19 cellular contexts compared by ENCODE assay signal in genomic region chr11:16096336-16096735, GRCh38.
DNase-seq lines count a peak whose midpoint lies in the region; ATAC-seq and TF ChIP-seq lines count a peak whose summit lies in the region.
"Had no signal": no experiment of that assay in that cellular context is flagged by ENCODE, and none has a peak within 500 bp of the region (broad histone marks: within the 10 kb centered on the region; RNA-seq: fewer than 3 reads in every experiment).

No MANE protein-coding gene starts in this region.

- TF ChIP-seq RAD21 in Ishikawa (IDR thresholded peaks at IDR 0.05; ENCODE audit: low read depth) = no peak

- TF ChIP-seq CTCF in choroid plexus epithelial cell (conservative IDR thresholded peaks at IDR 0.05; ENCODE audit: low read depth, low read length) = no peak

- H3K4me3 ChIP-seq in choroid plexus epithelial cell (ENCODE audit: low read depth, low read length) = no peak overlapping the region
- H3K4me3 ChIP-seq: left lung, MG63, thyroid gland had no signal

- no peak for ATAC-seq in GM18517 (IDR thresholded peaks at IDR 0.05; ENCODE audit: unreplicated experiment)
- ATAC-seq: left lung; Right ventricle myocardium inferior; stimulated activated memory B cell treated with anti-CD40 and anti-IgM and Interleukin-4, amounts not matched to agents 10 μg/mL and 1 μg/mL and 100 μg/mL, for 72 hours had no signal

- no peak for TF ChIP-seq EP300 in Ishikawa (IDR thresholded peaks at IDR 0.05; ENCODE audit: borderline replicate concordance)

- DNase-seq in EL = peak; percentile 49
- DNase-seq in choroid plexus epithelial cell (ENCODE audit: low read depth) = peak; percentile 9
- peak; percentile 5 for DNase-seq in non-pigmented ciliary epithelial cell (ENCODE audit: low read depth)
- DNase-seq in iPS-NIHi11 (ENCODE audit: low spot score) = no peak
- DNase-seq in activated CD8-positive, alpha-beta memory T cell treated with anti-CD3 and anti-CD28 coated beads, Interleukin-2, amount 50 U/mL, for 48 hours = no peak
- DNase-seq: activated CD4-positive, alpha-beta T cell treated with anti-CD3 and anti-CD28 coated beads, Interleukin-2, amount 10 ng/mL, durations not matched to agents 24 days and 14 days; BE2C; Caco-2; left lung; MG63; NCI-H1417 treated with DMSO at 0.1 percent for 48 hours; NCI-H69; nephron progenitor cell; stimulated activated CD4-positive, alpha-beta T cell treated with anti-CD3 and anti-CD28 coated beads, Interleukin-1b, Interleukin-23, amount 100 ng/mL, for 48 hours; thyroid gland had no signal

TF ChIP-seq in Ishikawa, 13 proteins besides CTCF, POLR2A, EP300 and RAD21:
- no peak for TF ChIP-seq ZBTB7A (IDR thresholded peaks at IDR 0.05; ENCODE audit: low read depth)
- peak; percentile 36; the same call in 1 of the 2 replicates for TF ChIP-seq TEAD4 (IDR thresholded peaks at IDR 0.05)

Comparison
In these comparisons a context has a peak if more than half of its experiments do, and no peak if none do; other contexts are left out.
1. DNase-seq: peak in EL (single experiment), choroid plexus epithelial cell (single experiment) and non-pigmented ciliary epithelial cell (single experiment); none in iPS-NIHi11 (single experiment) and activated CD8-positive, alpha-beta memory T cell treated with anti-CD3 and anti-CD28 coated beads, Interleukin-2, amount 50 U/mL, for 48 hours (single experiment).